Comparison of ENCODE assay signal across 8 cellular contexts in the genomic region with DNA sequence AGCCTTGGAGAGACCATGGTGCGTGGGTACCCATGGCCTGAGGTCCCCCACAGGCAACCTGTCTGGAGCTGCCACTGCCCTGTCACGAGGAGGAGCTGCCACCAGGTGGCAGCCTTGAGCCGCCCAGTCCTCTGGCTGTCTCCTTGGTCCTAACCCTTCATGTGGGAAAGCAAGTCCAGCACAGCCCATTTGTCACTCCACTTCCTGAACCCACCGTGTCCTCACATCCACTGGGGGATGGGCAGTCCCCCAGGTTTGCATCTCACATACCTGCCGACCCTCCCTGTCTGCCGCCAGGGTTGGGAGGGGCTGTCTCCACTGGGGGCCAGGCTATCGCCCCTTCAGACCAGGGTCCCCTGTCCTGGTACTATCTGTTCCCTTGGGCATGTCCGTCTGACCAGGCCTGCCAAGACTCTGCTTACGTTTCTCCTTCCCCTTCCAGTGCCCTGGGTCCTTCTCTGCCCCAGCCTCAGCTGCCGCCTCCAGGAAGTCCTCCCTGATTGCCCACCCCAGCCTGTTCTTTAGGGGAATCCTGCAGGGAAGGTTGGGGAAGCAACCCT. TPM values are rescaled to one million over a fixed set of nuclear protein-coding genes. Genes with fewer than 3 reads are reported as not detected.
DNase-seq lines count a peak whose midpoint lies in the region; ATAC-seq, FAIRE-seq and TF ChIP-seq lines count a peak whose summit lies in the region.

No MANE protein-coding gene starts in this region.

- no peak for ATAC-seq in CD4-positive, alpha-beta T cell (ENCODE audit: poor library complexity)
- ATAC-seq in stimulated activated effector memory CD8-positive, alpha-beta T cell treated with anti-CD3 and anti-CD28 coated beads, Interleukin-12 subunit alpha, Interleukin-12 subunit beta, amount 100 ng/mL, for 72 hours = peak; percentile 34
- no peak for ATAC-seq in GM19395 (IDR thresholded peaks at IDR 0.05; ENCODE audit: unreplicated experiment)

- no peak overlapping the region for H2BK15ac ChIP-seq in H1 (ENCODE audit: low read length)

- TF ChIP-seq EP300 in H1 (IDR thresholded peaks at IDR 0.05; ENCODE audit: borderline replicate concordance in 1 of 2, low read depth in 2 of 2, low read length in 2 of 2) = no peak

- H3K27me3 ChIP-seq in CD4-positive, alpha-beta T cell (ENCODE audit: control insufficient read depth, insufficient read depth, low read length) = peaks cover 11% of the 10 kb centered on the region
- peaks cover 0 to 10% (median 6%) of the 10 kb centered on the region in 4 experiments; a peak in 5 of 7 replicates for H3K27me3 ChIP-seq in H1 (replicated peaks in 1 of 4; ENCODE audit: control insufficient read depth in 3 of 4, extremely low read depth in 1 of 4, insufficient read depth in 3 of 4, low read length in 3 of 4)

- peak; percentile 84 for TF ChIP-seq CTCF in CD4-positive, alpha-beta T cell (IDR thresholded peaks at IDR 0.05)
- TF ChIP-seq CTCF in H1 (IDR thresholded peaks at IDR 0.05; ENCODE audit: control extremely low read depth in 1 of 3, insufficient read depth in 1 of 3, low read depth in 1 of 3, low read length in 3 of 3) = peak; percentile 91 to 99 (median 98)

- H2AK5ac ChIP-seq in H1 (ENCODE audit: low read depth, low read length) = no peak overlapping the region

- H3K9me3 ChIP-seq in CD4-positive, alpha-beta T cell (ENCODE audit: control insufficient read depth, low read length) = no peaks in the 10 kb centered on the region
- H3K9me3 ChIP-seq in H1 (ENCODE audit: insufficient read depth in 2 of 2, low read depth in 1 of 2, low read length in 1 of 2) = no peaks in the 10 kb centered on the region

- H2BK5ac ChIP-seq in H1 (ENCODE audit: low read depth, low read length) = no peak overlapping the region

- TF ChIP-seq POLR2A in H1 (IDR thresholded peaks at IDR 0.05; ENCODE audit: control extremely low read depth in 1 of 2, low read depth in 2 of 2, low read length in 2 of 2) = peak in 1 of 2 experiments; percentile 23; a peak in 1 of 3 replicates

- H3K79me2 ChIP-seq in H1 (ENCODE audit: control insufficient read depth in 1 of 2, insufficient read depth in 2 of 2, low read length in 2 of 2) = peaks cover 0 to 6% of the 10 kb centered on the region in 2 experiments; a peak in 1 of 4 replicates

- H3K9me3 Mint-ChIP-seq in CD4-positive, alpha-beta T cell = no peaks in the 10 kb centered on the region
- H3K9me3 Mint-ChIP-seq in stimulated activated effector memory CD8-positive, alpha-beta T cell treated with anti-CD3 and anti-CD28 coated beads, Interleukin-12 subunit alpha, Interleukin-12 subunit beta, amount 100 ng/mL, for 72 hours = no peaks in the 10 kb centered on the region

- H4K8ac ChIP-seq in H1 (ENCODE audit: extremely low read depth, insufficient read depth, low read length) = no peak overlapping the region; the same call in none of the 2 replicates

- H4K91ac ChIP-seq in H1 (replicated peaks; ENCODE audit: insufficient read length, low read length) = peak overlapping the region; percentile 10

- TF ChIP-seq RAD21 in H1 (IDR thresholded peaks at IDR 0.05 in 1 of 2, conservative IDR thresholded peaks at IDR 0.05 in 1 of 2; ENCODE audit: low read depth in 2 of 2, low read length in 2 of 2) = peak; percentile 94 to 95

- peaks cover 35% of the 10 kb centered on the region for H3K36me3 Mint-ChIP-seq in CD4-positive, alpha-beta T cell (ENCODE audit: low read depth)
- peaks cover 56% of the 10 kb centered on the region for H3K36me3 Mint-ChIP-seq in stimulated activated effector memory CD8-positive, alpha-beta T cell treated with anti-CD3 and anti-CD28 coated beads, Interleukin-12 subunit alpha, Interleukin-12 subunit beta, amount 100 ng/mL, for 72 hours

- peak overlapping the region; percentile 89 for H3K4me3 Mint-ChIP-seq in CD4-positive, alpha-beta T cell
- no peak overlapping the region for H3K4me3 Mint-ChIP-seq in stimulated activated effector memory CD8-positive, alpha-beta T cell treated with anti-CD3 and anti-CD28 coated beads, Interleukin-12 subunit alpha, Interleukin-12 subunit beta, amount 100 ng/mL, for 72 hours

- H3K4me3 ChIP-seq in H1 (ENCODE audit: extremely low read depth in 1 of 4, insufficient read depth in 2 of 4, low read depth in 3 of 4, low read length in 4 of 4) = no peak overlapping the region

- POLR2A ChIA-PET in CD4-positive, alpha-beta T cell (lab: Charles Lee) = interaction anchor here (1.1 to 2.5 kb wide), 3 partner anchors 11 to 103 kb away, joined by 3 to 29 read pairs (median 6); a partner anchor contains a TSS
- POLR2A ChIA-PET in H1 (lab: Charles Lee; ENCODE audit: partially characterized antibody) = interaction anchor here (0.6 to 11.4 kb wide), 7 partner anchors 9 to 315 kb away, joined by 3 to 331 read pairs (median 4); a partner anchor contains a TSS

- H3K23ac ChIP-seq in H1 (ENCODE audit: insufficient read length) = no peak overlapping the region

- peaks cover 5% of the 10 kb centered on the region; the same call in 1 of the 2 replicates for H3K79me1 ChIP-seq in H1 (ENCODE audit: low read depth, low read length)

- no peak overlapping the region for H3K18ac ChIP-seq in H1 (ENCODE audit: extremely low read depth, low read length)

- peaks cover 0 to 15% (median 8%) of the 10 kb centered on the region in 4 experiments; a peak in 5 of 7 replicates for H3K4me1 ChIP-seq in H1 (replicated peaks in 1 of 4; ENCODE audit: control insufficient read depth in 3 of 4, insufficient read depth in 4 of 4, low read length in 3 of 4)

- H4K5ac ChIP-seq in H1 (ENCODE audit: insufficient read length, low read depth, low read length) = no peak overlapping the region

- intact Hi-C loops in CD4-positive, alpha-beta T cell (cut with DNase I, micrococcal nuclease) = loop anchor here (1.0 to 10.0 kb wide), 7 partner anchors 72 to 234 kb away; a partner anchor contains a TSS

- peaks cover 0 to 10% of the 10 kb centered on the region in 2 experiments for H4K20me1 ChIP-seq in H1 (replicated peaks in 1 of 2; ENCODE audit: control insufficient read depth in 1 of 2, insufficient read depth in 2 of 2, low read length in 2 of 2)

- H3K23me2 ChIP-seq in H1 (ENCODE audit: low read depth, low read length) = peaks cover 7% of the 10 kb centered on the region; the same call in 1 of the 2 replicates

- no peak overlapping the region for H3K56ac ChIP-seq in H1 (replicated peaks; ENCODE audit: insufficient read length, low read depth, low read length)

- H3K14ac ChIP-seq in H1 (ENCODE audit: insufficient read length) = no peak overlapping the region

- peak; percentile 65 to 82 (median 74) for DNase-seq in CD4-positive, alpha-beta T cell
- DNase-seq in HK-2 (ENCODE audit: unreplicated experiment) (peak; percentile 89), NOMO-1 treated with dmso at 0.1 percent for 144 hours (lab: John Stamatoyannopoulos, UW; ENCODE audit: unreplicated experiment) (peak; percentile 50), H1 (ENCODE audit: low read depth in 1 of 2, low spot score in 2 of 2) (peak in 1 of 2 experiments; percentile 94), midbrain (lab: John Stamatoyannopoulos, UW) (peak; percentile 90)
- peak; percentile 80 for DNase-seq in activated CD8-positive, alpha-beta memory T cell treated with anti-CD3 and anti-CD28 coated beads, Interleukin-2, amount 50 U/mL, for 4 hours
- peak; percentile 80 to 91 for DNase-seq in stimulated activated effector memory CD8-positive, alpha-beta T cell treated with anti-CD3 and anti-CD28 coated beads, Interleukin-12 subunit alpha, Interleukin-12 subunit beta, amount 100 ng/mL, for 72 hours (ENCODE audit: low spot score in 2 of 2)

- peak overlapping the region; percentile 82 for H3K27ac Mint-ChIP-seq in CD4-positive, alpha-beta T cell
- peak overlapping the region; percentile 74 for H3K27ac Mint-ChIP-seq in stimulated activated effector memory CD8-positive, alpha-beta T cell treated with anti-CD3 and anti-CD28 coated beads, Interleukin-12 subunit alpha, Interleukin-12 subunit beta, amount 100 ng/mL, for 72 hours

- H3K4me2 ChIP-seq in H1 (ENCODE audit: insufficient read depth in 1 of 2, low read depth in 2 of 2, low read length in 2 of 2) = no peak overlapping the region

- CTCF ChIA-PET in CD4-positive, alpha-beta T cell (lab: Charles Lee) = interaction anchor here (0.6 to 2.0 kb wide), 9 partner anchors 12 to 266 kb away, joined by 3 to 12 read pairs (median 3); a partner anchor contains a TSS
- CTCF ChIA-PET in H1 (lab: Charles Lee; ENCODE audit: partially characterized antibody) = interaction anchor here (0.6 to 4.0 kb wide), 32 partner anchors 11 to 515 kb away, joined by 3 to 14 read pairs (median 4); a partner anchor contains a TSS

- peaks cover 0 to 6% (median under 1%) of the 10 kb centered on the region in 4 experiments; a peak in 2 of 8 replicates for H3K36me3 ChIP-seq in H1 (ENCODE audit: control insufficient read depth in 2 of 4, insufficient read depth in 4 of 4, low read length in 3 of 4)

- WGBS in H1 (ENCODE audit: extremely low coverage in 1 of 2, insufficient coverage in 1 of 2, insufficient read length in 1 of 2, insufficient replicate concordance in 2 of 2, low coverage in 1 of 2, low lambda C conversion rate in 2 of 2, missing lambda C conversion rate in 1 of 2), 2 experiments = 49% methylated on average over 9 of the region's 10 CpGs; no CpG with 5 or more reads in 1 of the 2 experiments

- no peak overlapping the region for H2BK120ac ChIP-seq in H1 (replicated peaks; ENCODE audit: low read depth, low read length)

- H2BK12ac ChIP-seq in H1 (ENCODE audit: low read depth, low read length) = no peak overlapping the region

- peaks cover 29% of the 10 kb centered on the region for H3K4me1 Mint-ChIP-seq in CD4-positive, alpha-beta T cell (ENCODE audit: low read depth)
- peaks cover 19% of the 10 kb centered on the region for H3K4me1 Mint-ChIP-seq in stimulated activated effector memory CD8-positive, alpha-beta T cell treated with anti-CD3 and anti-CD28 coated beads, Interleukin-12 subunit alpha, Interleukin-12 subunit beta, amount 100 ng/mL, for 72 hours

- H3K9ac ChIP-seq in H1 (replicated peaks in 1 of 4; ENCODE audit: extremely low read depth in 1 of 4, low read depth in 3 of 4, low read length in 3 of 4) = no peak overlapping the region

- H3K4ac ChIP-seq in H1 (replicated peaks; ENCODE audit: insufficient read length, low read depth, low read length) = no peak overlapping the region

- no peak overlapping the region for H2AFZ ChIP-seq in H1 (ENCODE audit: low read length)

- peaks cover 12% of the 10 kb centered on the region for H3K27me3 Mint-ChIP-seq in CD4-positive, alpha-beta T cell

- peak; percentile 28 for FAIRE-seq in H1 (lab: Jason Lieb, UNC)

- no peak overlapping the region for H3K27ac ChIP-seq in CD4-positive, alpha-beta T cell (ENCODE audit: low read depth, low read length)
- no peak overlapping the region for H3K27ac ChIP-seq in H1 (ENCODE audit: low read depth, low read length)

- no peak overlapping the region for H2BK20ac ChIP-seq in H1 (ENCODE audit: low read length)

RNA-seq across cellular contexts. Expression of a gene that starts 4.5 kb away (rescaled TPM):
- total RNA-seq in CD4-positive, alpha-beta T cell = 10 to 100 TPM; 32.0 to 38.3 TPM
- total RNA-seq in H1 (2021; fragmentation: NEBNext Ultra II Directional; extraction: Animal tissue kit (Norgen Biotek cat#: 25700)) = 44.5 and 54.6 TPM in 2 replicates
- polyA plus RNA-seq in H1 (2011; rRNA removed) = 125 and 159 TPM in 2 replicates
- 76.1 TPM for polyA plus RNA-seq in H1 (2011; cell fraction: cytosol; rRNA removed)
- polyA plus RNA-seq in H1 (2011; cell fraction: nucleus; rRNA removed) = 72.4 TPM
- 39.9 to 68.4 TPM (median 61.5 TPM) in 4 replicates for polyA plus RNA-seq in H1 (2012, experiment 1 of 2)
- 79.3 TPM for polyA plus RNA-seq in H1 (2012, experiment 2 of 2)
- polyA plus RNA-seq in H1 (2013, experiment 1 of 2) = 50.0 TPM
- 59.2 TPM for polyA plus RNA-seq in H1 (2013, experiment 2 of 2)
- 6.8 and 9.7 TPM in 2 replicates for polyA minus RNA-seq in H1 (2011; rRNA and poly(A)+ RNA removed)
- polyA minus RNA-seq in H1 (2011; cell fraction: cytosol; rRNA and poly(A)+ RNA removed) = 22.8 TPM
- polyA minus RNA-seq in H1 (2011; cell fraction: nucleus; rRNA and poly(A)+ RNA removed) = 20.8 TPM

RNA-seq across cellular contexts. Expression of a gene that starts 5.8 kb away (rescaled TPM):
- total RNA-seq in CD4-positive, alpha-beta T cell = not detected
- total RNA-seq in H1 (2021; fragmentation: NEBNext Ultra II Directional; extraction: Animal tissue kit (Norgen Biotek cat#: 25700)) = 7.0 and 10.3 TPM in 2 replicates
- 4.0 and 10.1 TPM in 2 replicates for polyA plus RNA-seq in H1 (2011; rRNA removed)
- polyA plus RNA-seq in H1 (2011; cell fraction: cytosol; rRNA removed) = 4.0 TPM
- polyA plus RNA-seq in H1 (2011; cell fraction: nucleus; rRNA removed) = 7.2 TPM
- 2.0 to 9.1 TPM (median 7.0 TPM) in 4 replicates for polyA plus RNA-seq in H1 (2012, experiment 1 of 2)
- 7.5 TPM for polyA plus RNA-seq in H1 (2012, experiment 2 of 2)
- 10.3 TPM for polyA plus RNA-seq in H1 (2013, experiment 1 of 2)
- polyA plus RNA-seq in H1 (2013, experiment 2 of 2) = 10.9 TPM
- polyA minus RNA-seq in H1 (2011; rRNA and poly(A)+ RNA removed) = 0.63 and 1.6 TPM in 2 replicates
- 9.2 TPM for polyA minus RNA-seq in H1 (2011; cell fraction: cytosol; rRNA and poly(A)+ RNA removed)
- 6.9 TPM for polyA minus RNA-seq in H1 (2011; cell fraction: nucleus; rRNA and poly(A)+ RNA removed)

RNA-seq across cellular contexts. Expression of a gene that starts 10.7 kb away (rescaled TPM):
- total RNA-seq in CD4-positive, alpha-beta T cell = 100 to 1,000 TPM; 614 to 628 TPM
- 175 TPM in 2 replicates for total RNA-seq in H1 (2021; fragmentation: NEBNext Ultra II Directional; extraction: Animal tissue kit (Norgen Biotek cat#: 25700))
- 199 and 331 TPM in 2 replicates for polyA plus RNA-seq in H1 (2011; rRNA removed)
- polyA plus RNA-seq in H1 (2011; cell fraction: cytosol; rRNA removed) = 472 TPM
- 581 TPM for polyA plus RNA-seq in H1 (2011; cell fraction: nucleus; rRNA removed)
- 213 to 357 TPM (median 316 TPM) in 4 replicates for polyA plus RNA-seq in H1 (2012, experiment 1 of 2)
- polyA plus RNA-seq in H1 (2012, experiment 2 of 2) = 95.1 TPM
- polyA plus RNA-seq in H1 (2013, experiment 1 of 2) = 151 TPM
- 135 TPM for polyA plus RNA-seq in H1 (2013, experiment 2 of 2)
- polyA minus RNA-seq in H1 (2011; rRNA and poly(A)+ RNA removed) = 44.5 and 56.0 TPM in 2 replicates
- polyA minus RNA-seq in H1 (2011; cell fraction: cytosol; rRNA and poly(A)+ RNA removed) = 77.4 TPM
- polyA minus RNA-seq in H1 (2011; cell fraction: nucleus; rRNA and poly(A)+ RNA removed) = 99.9 TPM

RNA-seq across cellular contexts. Expression of a gene that starts 31.5 kb away (rescaled TPM):
- 100 to 1,000 TPM; 214 to 228 TPM for total RNA-seq in CD4-positive, alpha-beta T cell
- total RNA-seq in H1 (2021; fragmentation: NEBNext Ultra II Directional; extraction: Animal tissue kit (Norgen Biotek cat#: 25700)) = 159 and 166 TPM in 2 replicates
- polyA plus RNA-seq in H1 (2011; rRNA removed) = 39.8 and 86.0 TPM in 2 replicates
- 38.5 TPM for polyA plus RNA-seq in H1 (2011; cell fraction: cytosol; rRNA removed)
- polyA plus RNA-seq in H1 (2011; cell fraction: nucleus; rRNA removed) = 85.2 TPM
- 58.2 to 110 TPM (median 92.2 TPM) in 4 replicates for polyA plus RNA-seq in H1 (2012, experiment 1 of 2)
- polyA plus RNA-seq in H1 (2012, experiment 2 of 2) = 90.5 TPM
- polyA plus RNA-seq in H1 (2013, experiment 1 of 2) = 95.6 TPM
- polyA plus RNA-seq in H1 (2013, experiment 2 of 2) = 90.3 TPM
- polyA minus RNA-seq in H1 (2011; rRNA and poly(A)+ RNA removed) = 10.3 and 14.3 TPM in 2 replicates
- polyA minus RNA-seq in H1 (2011; cell fraction: cytosol; rRNA and poly(A)+ RNA removed) = 86.0 TPM
- 55.2 TPM for polyA minus RNA-seq in H1 (2011; cell fraction: nucleus; rRNA and poly(A)+ RNA removed)

RNA-seq across cellular contexts. Expression of a gene that starts 38.3 kb away (rescaled TPM):
- 10 to 100 TPM; 77.6 to 92.6 TPM for total RNA-seq in CD4-positive, alpha-beta T cell
- 174 and 182 TPM in 2 replicates for total RNA-seq in H1 (2021; fragmentation: NEBNext Ultra II Directional; extraction: Animal tissue kit (Norgen Biotek cat#: 25700))
- 249 and 338 TPM in 2 replicates for polyA plus RNA-seq in H1 (2011; rRNA removed)
- polyA plus RNA-seq in H1 (2011; cell fraction: cytosol; rRNA removed) = 142 TPM
- polyA plus RNA-seq in H1 (2011; cell fraction: nucleus; rRNA removed) = 120 TPM
- polyA plus RNA-seq in H1 (2012, experiment 1 of 2) = 87.3 to 189 TPM (median 180 TPM) in 4 replicates
- 328 TPM for polyA plus RNA-seq in H1 (2012, experiment 2 of 2)
- 148 TPM for polyA plus RNA-seq in H1 (2013, experiment 1 of 2)
- polyA plus RNA-seq in H1 (2013, experiment 2 of 2) = 145 TPM
- 13.4 and 18.6 TPM in 2 replicates for polyA minus RNA-seq in H1 (2011; rRNA and poly(A)+ RNA removed)
- polyA minus RNA-seq in H1 (2011; cell fraction: cytosol; rRNA and poly(A)+ RNA removed) = 118 TPM
- 40.2 TPM for polyA minus RNA-seq in H1 (2011; cell fraction: nucleus; rRNA and poly(A)+ RNA removed)
